ENCODE assay signal across 10 cellular contexts in genomic region chr18:808086-808485, GRCh38. TPM values are rescaled to one million over a fixed set of nuclear protein-coding genes. Genes with fewer than 3 reads are reported as not detected.
DNase-seq lines count a peak whose midpoint lies in the region; ATAC-seq, FAIRE-seq and TF ChIP-seq lines count a peak whose summit lies in the region.
"Had no signal": no experiment of that assay in that cellular context is flagged by ENCODE, and none has a peak within 500 bp of the region (broad histone marks: within the 10 kb centered on the region; RNA-seq: fewer than 3 reads in every experiment).

No MANE protein-coding gene starts in this region.

- no peak for TF ChIP-seq RAD21 in HepG2 (CRISPR knock-in tag; IDR thresholded peaks at IDR 0.05)

- CTCF ChIA-PET in HepG2 (lab: Yijun Ruan, JAX; ENCODE audit: low intra/inter-chr PET ratio, low total read pairs), result no interaction called here

- TF ChIP-seq CTCF in HepG2 (CRISPR knock-in tag; IDR thresholded peaks at IDR 0.05) (no peak), right lobe of liver (IDR thresholded peaks at IDR 0.05) (no peak), left ventricle myocardium inferior (IDR thresholded peaks at IDR 0.05; ENCODE audit: borderline replicate concordance) (no peak), adrenal gland (IDR thresholded peaks at IDR 0.05) (no peak)

- H3K4me2 ChIP-seq in HepG2 (ENCODE audit: low read depth, low read length), result peak overlapping the region; percentile 24; the same call in 1 of the 2 replicates

- TF ChIP-seq EP300 in HepG2 (IDR thresholded peaks at IDR 0.05; ENCODE audit: low read depth in 2 of 2, low read length in 2 of 2) (no peak), HepG2 (CRISPR knock-in tag; IDR thresholded peaks at IDR 0.05; ENCODE audit: borderline replicate concordance) (no peak)

- no peak for DNase-seq in HepG2 (ENCODE audit: low spot score)
- no peak for DNase-seq in right lobe of liver
- peak; percentile 67 to 87 for DNase-seq in SJCRH30
- no peak for DNase-seq in left ventricle myocardium inferior
- DNase-seq in urothelium cell line (ENCODE audit: low spot score), result no peak
- no peak for DNase-seq in adrenal gland
- no peak for DNase-seq in HTR-8/SVneo (ENCODE audit: insufficient read length, low spot score)
- no peak for DNase-seq in ecto neural progenitor cell (ENCODE audit: low spot score)
- DNase-seq: NCI-H1417 treated with DMSO at 0.1 percent for 48 hours had no signal

- H3K9ac ChIP-seq in HepG2 (ENCODE audit: insufficient read depth, low read depth, low read length), result no peak overlapping the region

- H3K9me3 ChIP-seq in HepG2 (ENCODE audit: low read length) (no peaks in the 10 kb centered on the region), right lobe of liver (no peaks in the 10 kb centered on the region), SJCRH30 (replicated peaks) (no peaks in the 10 kb centered on the region), left ventricle myocardium inferior (replicated peaks) (no peaks in the 10 kb centered on the region), adrenal gland (replicated peaks in 1 of 3) (no peaks in the 10 kb centered on the region)

- H3K4me3 ChIP-seq in HepG2 (replicated peaks in 1 of 3; ENCODE audit: insufficient read depth in 1 of 3, low read depth in 2 of 3, low read length in 3 of 3), result no peak overlapping the region
- H3K4me3 ChIP-seq in right lobe of liver, result no peak overlapping the region
- peak overlapping the region; percentile 29 for H3K4me3 ChIP-seq in SJCRH30
- H3K4me3 ChIP-seq in left ventricle myocardium inferior, result peak overlapping the region; percentile 38
- no peak overlapping the region for H3K4me3 ChIP-seq in adrenal gland

- 84% methylated on average over 5 of the region's 5 CpGs for WGBS in HepG2 (ENCODE audit: low lambda C conversion rate)
- 31% methylated on average over 5 of the region's 5 CpGs for WGBS in right lobe of liver (ENCODE audit: insufficient coverage, low coverage, low lambda C conversion rate, missing lambda C conversion rate)
- WGBS in adrenal gland, 4 donors, result 43 to 52% (median 50%) methylated on average over 5 of the region's 5 CpGs

- POLR2A ChIA-PET in HepG2 (lab: Yijun Ruan, JAX), result interaction anchor here (0.9 to 1.6 kb wide), 2 partner anchors 10 to 36 kb away, joined by 3 read pairs; no protein-coding TSS in a partner anchor

- intact Hi-C loops in HepG2 (cut with micrococcal nuclease; ENCODE audit: unreplicated experiment) (no loop called here), right lobe of liver (cut with DNase I) (no loop called here), left ventricle myocardium inferior (cut with micrococcal nuclease) (no loop called here), adrenal gland (cut with DNase I) (no loop called here)

- no peak for TF ChIP-seq POLR2A in HepG2 (IDR thresholded peaks at IDR 0.05; ENCODE audit: insufficient read depth in 1 of 2, low read depth in 2 of 2, low read length in 2 of 2)
- no peak for TF ChIP-seq POLR2A in right lobe of liver (IDR thresholded peaks at IDR 0.05)
- no peak for TF ChIP-seq POLR2A in adrenal gland (IDR thresholded peaks at IDR 0.05)

- peaks cover 87% of the 10 kb centered on the region for H3K79me2 ChIP-seq in HepG2 (ENCODE audit: insufficient read depth, low read length)

- H3K36me3 ChIP-seq in HepG2 (replicated peaks in 1 of 2; ENCODE audit: control insufficient read depth in 1 of 2, insufficient read depth in 2 of 2, low read length in 2 of 2) (no peaks in the 10 kb centered on the region), right lobe of liver (no peaks in the 10 kb centered on the region), SJCRH30 (no peaks in the 10 kb centered on the region), left ventricle myocardium inferior (no peaks in the 10 kb centered on the region), adrenal gland (replicated peaks in 1 of 2) (no peaks in the 10 kb centered on the region)
- H3K36me3 ChIP-seq: neutrophil had no signal

- ATAC-seq in HepG2 (no peak), right lobe of liver (no peak)

- no peak overlapping the region for H2AFZ ChIP-seq in HepG2 (ENCODE audit: low read length)

- peaks cover 53% of the 10 kb centered on the region for H3K4me1 ChIP-seq in HepG2 (ENCODE audit: insufficient read depth, low read length)
- peaks cover 0 to 43% (median 6%) of the 10 kb centered on the region in 4 donors for H3K4me1 ChIP-seq in right lobe of liver
- H3K4me1 ChIP-seq in SJCRH30, result peaks cover 12% of the 10 kb centered on the region
- H3K4me1 ChIP-seq in left ventricle myocardium inferior, result peaks cover 84% of the 10 kb centered on the region
- H3K4me1 ChIP-seq in adrenal gland (replicated peaks in 1 of 2), result peaks cover 10 to 36% of the 10 kb centered on the region in 2 donors

- H3K27ac ChIP-seq in HepG2 (ENCODE audit: extremely low read length, insufficient read depth, low read length) (no peak overlapping the region), right lobe of liver (no peak overlapping the region), SJCRH30 (peak overlapping the region; percentile 90), left ventricle myocardium inferior (replicated peaks) (peak overlapping the region; percentile 74), adrenal gland (no peak overlapping the region)
- H3K27ac ChIP-seq: neutrophil had no signal

- BruUV-seq in HepG2 (replicated peaks; lab: Mats Ljungman, UMichigan), result no TSS peak

- peaks cover 27% of the 10 kb centered on the region for H4K20me1 ChIP-seq in HepG2 (ENCODE audit: insufficient read depth, low read length)

- in situ Hi-C loops in HepG2 (cut with HindIII; ENCODE audit: extremely low pct_ligation_motif_present, low pct_unique_long_range_greater_than_20kb), result no loop called here

- H3K27me3 ChIP-seq in HepG2 (ENCODE audit: control insufficient read depth in 1 of 2, insufficient read depth in 2 of 2, low read length in 2 of 2), result no peaks in the 10 kb centered on the region; a peak in 1 of 5 replicates
- no peaks in the 10 kb centered on the region for H3K27me3 ChIP-seq in right lobe of liver
- no peaks in the 10 kb centered on the region for H3K27me3 ChIP-seq in SJCRH30
- no peaks in the 10 kb centered on the region for H3K27me3 ChIP-seq in left ventricle myocardium inferior (ENCODE audit: low read depth)
- H3K27me3 ChIP-seq in adrenal gland, result no peaks in the 10 kb centered on the region

- FAIRE-seq in HepG2 (lab: Jason Lieb, UNC) (no peak), urothelium cell line (lab: Jason Lieb, UNC) (peak; percentile 70), HTR-8/SVneo (lab: Jason Lieb, UNC) (no peak)

TF ChIP-seq in HepG2, 621 proteins besides CTCF, POLR2A, EP300 and RAD21 (continues in another document):
- TF ChIP-seq AHR (CRISPR knock-in tag; IDR thresholded peaks at IDR 0.05), result no peak
- TF ChIP-seq RFXAP (CRISPR knock-in tag; IDR thresholded peaks at IDR 0.05; ENCODE audit: borderline replicate concordance), result no peak
- no peak for TF ChIP-seq HINFP (CRISPR knock-in tag; IDR thresholded peaks at IDR 0.05; ENCODE audit: low read depth)

RNA-seq across cellular contexts. Expression of gene YES1, which starts 4.0 kb away (rescaled TPM):
- total RNA-seq in HepG2 (2016; rRNA removed; fragmentation: Illumina TruSeq; extraction: Trizol) (70.8 and 105 TPM in 2 replicates), right lobe of liver (10 to 100 TPM; 30.6 to 79.8 (median 43.2) TPM), left ventricle myocardium inferior (21.7 TPM), adrenal gland (10 to 100 TPM; 35.3 to 84.1 (median 49.5) TPM)
- 15.8 and 18.2 TPM in 2 replicates for total RNA-seq in HepG2 (2016; cell fraction: cytosol; rRNA removed; fragmentation: Illumina TruSeq; extraction: Trizol; ENCODE audit: low read depth)
- total RNA-seq in HepG2 (2016; cell fraction: insoluble cytoplasmic fraction; rRNA removed; fragmentation: Illumina TruSeq; extraction: Trizol), result 69.2 and 96.9 TPM in 2 replicates
- 80.5 and 89.8 TPM in 2 replicates for total RNA-seq in HepG2 (2016; cell fraction: membrane; rRNA removed; fragmentation: Illumina TruSeq; extraction: Trizol)
- 32.4 and 40.0 TPM in 2 replicates for total RNA-seq in HepG2 (2016; cell fraction: nucleus; rRNA removed; fragmentation: Illumina TruSeq; extraction: Trizol)
- polyA plus RNA-seq in HepG2 (2011; rRNA removed) (13.6 and 17.2 TPM in 2 replicates), adrenal gland (10 to 100 TPM; 11.5 to 33.1 (median 14.4) TPM)
- polyA plus RNA-seq in HepG2 (2011; cell fraction: cytosol; rRNA removed), result 20.0 and 23.3 TPM in 2 replicates
- polyA plus RNA-seq in HepG2 (2011; cell fraction: nucleus; rRNA removed), result 12.0 and 12.1 TPM in 2 replicates
- 38.9 and 45.8 TPM in 2 replicates for polyA plus RNA-seq in HepG2 (2012)
- 10.0 and 10.4 TPM in 2 replicates for polyA plus RNA-seq in HepG2 (2016; cell fraction: cytosol; fragmentation: Illumina TruSeq; extraction: Trizol; ENCODE audit: low read depth)
- 69.0 and 76.0 TPM in 2 replicates for polyA plus RNA-seq in HepG2 (2016; cell fraction: insoluble cytoplasmic fraction; fragmentation: Illumina TruSeq; extraction: Trizol; ENCODE audit: low read depth)
- polyA plus RNA-seq in HepG2 (2016; cell fraction: membrane; fragmentation: Illumina TruSeq; extraction: Trizol; ENCODE audit: low read depth), result 33.4 and 35.7 TPM in 2 replicates
- 27.3 and 29.1 TPM in 2 replicates for polyA plus RNA-seq in HepG2 (2016; cell fraction: nucleus; fragmentation: Illumina TruSeq; extraction: Trizol; ENCODE audit: insufficient read depth, low read depth)
- 35.4 and 58.6 TPM in 2 replicates for polyA minus RNA-seq in HepG2 (2011; rRNA and poly(A)+ RNA removed; ENCODE audit: low replicate concordance)
- polyA minus RNA-seq in HepG2 (2011; cell fraction: cytosol; rRNA and poly(A)+ RNA removed), result 29.1 and 33.4 TPM in 2 replicates
- 16.5 and 22.1 TPM in 2 replicates for polyA minus RNA-seq in HepG2 (2011; cell fraction: nucleus; rRNA and poly(A)+ RNA removed)
- 151 and 185 TPM in 2 replicates for total RNA-seq in SJCRH30 (2014; rRNA removed; shearing (Covaris generic))

Comparison
In these comparisons a context has a peak if more than half of its experiments do, and no peak if none do; other contexts are left out.
1. DNase-seq: peak in SJCRH30 (2 of 2); none in HepG2 (single experiment), right lobe of liver (0 of 3), left ventricle myocardium inferior (single experiment), urothelium cell line (single experiment), adrenal gland (0 of 7), HTR-8/SVneo (single experiment) and ecto neural progenitor cell (single experiment).
2. H3K27ac ChIP-seq: peak in SJCRH30 (single experiment) and left ventricle myocardium inferior (single experiment); none in HepG2 (single experiment), right lobe of liver (0 of 3) and adrenal gland (0 of 5).
3. H3K4me3 ChIP-seq: peak in SJCRH30 (single experiment) and left ventricle myocardium inferior (single experiment); none in HepG2 (0 of 3), right lobe of liver (0 of 3) and adrenal gland (0 of 4).